22 cellular contexts compared by ENCODE assay signal in the genomic region with DNA sequence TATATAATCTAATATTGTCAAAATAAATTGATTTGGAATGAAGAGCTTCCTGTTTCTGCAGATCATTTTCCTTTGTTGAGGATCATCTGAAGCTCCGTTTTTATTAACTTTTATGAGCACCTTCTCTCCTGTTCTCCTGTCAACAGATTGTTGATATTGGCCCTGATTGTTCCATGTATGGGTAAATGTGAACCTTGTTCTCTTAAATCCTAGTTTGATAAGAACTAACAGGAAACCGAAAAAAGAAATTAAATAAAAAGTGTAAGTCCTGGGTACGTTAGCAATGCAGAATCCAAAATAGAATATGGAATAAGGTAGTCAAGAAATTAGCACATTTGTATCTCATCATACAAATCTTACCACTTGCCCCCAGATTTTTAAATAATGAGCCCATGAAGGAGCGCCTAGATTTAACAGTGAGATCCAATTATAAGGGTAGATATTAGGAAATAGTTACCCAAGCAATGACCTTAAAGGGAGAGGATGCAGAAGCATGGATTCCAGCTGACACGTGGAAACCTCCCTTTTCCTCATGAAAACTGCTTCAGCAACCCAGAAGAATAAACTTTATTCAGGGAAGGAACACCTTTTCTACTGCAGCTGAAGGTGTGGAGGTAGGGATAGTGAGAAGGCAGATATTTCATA.
"Had no signal": no experiment of that assay in that cellular context is flagged by ENCODE, and none has a peak within 500 bp of the region (broad histone marks: within the 10 kb centered on the region; RNA-seq: fewer than 3 reads in every experiment).

No MANE protein-coding gene starts in this region.

- H2AFZ ChIP-seq: PC-9 had no signal

- DNase-seq: KBM-7, NCI-H1092 treated with DMSO at 0.1 percent for 48 hours, NCI-H1436, NCI-H187, NCI-H2029, NCI-H2081 treated with DMSO at 0.1 percent for 48 hours, NCI-H2171, NCI-H446, NCI-H510A, NCI-H524 treated with DMSO at 0.1 percent for 48 hours, NCI-H69, NCI-H774, OCI-M1, PC-9, Peyer's patch, SHP77 treated with DMSO at 0.1 percent for 48 hours, SJCRH30 had no signal

- ATAC-seq: Right ventricle myocardium inferior, SK-N-SH treated with all-trans-retinoic acid at 6 μM for 48 hours had no signal

- H3K4me2 ChIP-seq: PC-9 had no signal

- H3K36me3 ChIP-seq: MG63, Peyer's patch, SJCRH30 had no signal

- H3K27me3 ChIP-seq: MG63, Peyer's patch had no signal

- FAIRE-seq: HTR-8/SVneo had no signal

- H3K4me3 ChIP-seq: MG63, PC-9, Peyer's patch, SJCRH30 had no signal

- H3K27ac ChIP-seq: HL-60, PC-9, Peyer's patch, SJCRH30 had no signal

- H3K9me3 ChIP-seq: MG63, Peyer's patch, SJCRH30 had no signal

- H3K4me1 ChIP-seq: SJCRH30 had no signal
